In the genomic region with DNA sequence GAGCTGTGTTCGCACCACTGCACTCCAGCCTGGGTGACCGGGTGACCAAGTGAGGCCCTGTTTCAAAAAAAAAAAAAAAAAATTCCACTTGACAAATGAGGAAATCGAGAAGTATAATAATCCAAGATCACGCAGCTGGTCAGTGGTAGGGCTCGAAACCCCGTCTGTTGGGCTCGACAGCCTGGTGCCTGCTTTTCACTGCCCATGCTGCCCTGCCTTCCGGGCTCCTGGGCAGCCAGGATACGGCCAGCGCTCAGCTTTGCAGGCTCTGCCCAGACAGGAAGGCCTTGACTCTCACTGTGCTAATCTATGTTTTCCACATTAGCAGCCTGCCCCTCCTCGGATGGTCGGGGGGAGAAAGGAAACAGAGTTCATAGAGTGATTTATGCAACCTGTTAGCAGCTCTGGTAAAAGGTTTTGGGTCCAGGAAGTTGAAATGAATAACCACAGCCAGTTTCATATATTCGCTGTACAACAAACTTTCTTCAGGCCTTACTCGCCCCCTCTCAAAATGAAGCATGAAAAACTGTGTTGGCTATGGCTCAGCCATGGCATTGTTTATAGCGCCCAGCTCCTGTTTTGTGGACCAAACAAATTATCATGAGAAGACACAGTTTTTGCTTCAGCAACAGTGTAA, we compare ENCODE assay signal across 8 cellular contexts.
A peak's percentile ranks its signal among the peaks of the same experiment; 100 is the strongest.
DNase-seq lines count a peak whose midpoint lies in the region; ATAC-seq and TF ChIP-seq lines count a peak whose summit lies in the region.

No MANE protein-coding gene starts in this region.

- peaks cover 19% of the 10 kb centered on the region; the same call in 1 of the 2 replicates for H3K79me2 ChIP-seq in DOHH2 (ENCODE audit: control insufficient read depth, low read length)

- H3K4me1 Mint-ChIP-seq in T-cell (peaks cover 34 to 46% (median 37%) of the 10 kb centered on the region in 3 donors), endodermal cell (peaks cover 9% of the 10 kb centered on the region)

- peak; percentile 65 for ATAC-seq in GM21576 (IDR thresholded peaks at IDR 0.05; ENCODE audit: unreplicated experiment)
- peak; percentile 48 to 76 (median 62) for ATAC-seq in T-cell (replicated peaks in 1 of 4)
- no peak for ATAC-seq in GM19467 (IDR thresholded peaks at IDR 0.05; ENCODE audit: unreplicated experiment)

- H3K36me3 ChIP-seq in DOHH2 (ENCODE audit: control insufficient read depth, low read length) (no peaks in the 10 kb centered on the region), endodermal cell (ENCODE audit: control insufficient read depth, insufficient read depth, low read length) (no peaks in the 10 kb centered on the region), MG63 (no peaks in the 10 kb centered on the region)

- peaks cover 19% of the 10 kb centered on the region for H3F3A ChIP-seq in DOHH2 (ENCODE audit: control insufficient read depth, insufficient read depth)

- H3K9me3 Mint-ChIP-seq in T-cell (no peaks in the 10 kb centered on the region), endodermal cell (no peaks in the 10 kb centered on the region)

- peak in 6 of 34 experiments; percentile 4 to 22 (median 12) for DNase-seq in T-cell
- peak; percentile 93 to 98 for DNase-seq in lung microvascular endothelial cell (ENCODE audit: low read depth in 2 of 2)
- DNase-seq in endodermal cell: no peak
- DNase-seq in stimulated activated CD4-positive, alpha-beta T cell treated with anti-CD3 and anti-CD28 coated beads, Interleukin-12 subunit alpha, Interleukin-12 subunit beta, amount 100 ng/mL, for 4 hours: no peak
- DNase-seq in MG63: no peak

- no peaks in the 10 kb centered on the region for H3K9me2 ChIP-seq in DOHH2 (replicated peaks; ENCODE audit: control insufficient read depth, low read length)

- POLR2A ChIA-PET in T-cell (lab: Charles Lee): no interaction called here

- H3K36me3 Mint-ChIP-seq in T-cell (no peaks in the 10 kb centered on the region), endodermal cell (ENCODE audit: low read depth) (peaks cover 7% of the 10 kb centered on the region)

- H3K27me3 Mint-ChIP-seq in T-cell (no peaks in the 10 kb centered on the region), endodermal cell (ENCODE audit: insufficient read depth) (no peaks in the 10 kb centered on the region)

- CTCF ChIA-PET in T-cell (lab: Charles Lee): interaction anchor here in 1 of 2 donors (0.7 kb wide), 1 partner anchor 536 kb away, joined by 3 read pairs; no protein-coding TSS in a partner anchor

- peak overlapping the region; percentile 65 to 86 for H3K27ac Mint-ChIP-seq in T-cell
- no peak overlapping the region for H3K27ac Mint-ChIP-seq in endodermal cell

- H3K4me3 Mint-ChIP-seq in T-cell (no peak overlapping the region), endodermal cell (no peak overlapping the region)

- H3K27me3 ChIP-seq in DOHH2 (ENCODE audit: control insufficient read depth, low read length) (no peaks in the 10 kb centered on the region), endodermal cell (ENCODE audit: control insufficient read depth, insufficient read depth, low read length, poor library complexity, severe bottlenecking) (no peaks in the 10 kb centered on the region), MG63 (no peaks in the 10 kb centered on the region)

- H3K9ac ChIP-seq in endodermal cell (ENCODE audit: extremely low read depth, low read length, poor library complexity, severe bottlenecking): no peak overlapping the region

- no peaks in the 10 kb centered on the region for H3K9me3 ChIP-seq in DOHH2 (ENCODE audit: control insufficient read depth, insufficient read depth, low read length)
- no peaks in the 10 kb centered on the region for H3K9me3 ChIP-seq in endodermal cell (ENCODE audit: control insufficient read depth, low read length)
- no peaks in the 10 kb centered on the region for H3K9me3 ChIP-seq in MG63

- TF ChIP-seq CTCF in DOHH2 (IDR thresholded peaks at IDR 0.05; ENCODE audit: low read depth, low read length, poor library complexity, severe bottlenecking) (no peak), endodermal cell (conservative IDR thresholded peaks at IDR 0.05) (no peak)

- peak overlapping the region; percentile 39 for H3K4me2 ChIP-seq in DOHH2 (ENCODE audit: low read length)

- peak overlapping the region; percentile 21; the same call in 1 of the 2 replicates for H3K27ac ChIP-seq in DOHH2 (ENCODE audit: low read depth, low read length)
- H3K27ac ChIP-seq in endodermal cell (ENCODE audit: low read depth, low read length): no peak overlapping the region

- H3K4me3 ChIP-seq in DOHH2 (ENCODE audit: low read length): 0 out of 2 replicates have a peak overlapping the region, but pooled peaks have one; percentile 11
- no peak overlapping the region for H3K4me3 ChIP-seq in endodermal cell (ENCODE audit: low read length)
- no peak overlapping the region for H3K4me3 ChIP-seq in MG63

- WGBS in endodermal cell (ENCODE audit: insufficient coverage in 1 of 2, insufficient read length in 1 of 2), 2 experiments: 95 to 98% methylated on average over 11 to 15 of the region's 15 CpGs

- H3K4me1 ChIP-seq in DOHH2 (ENCODE audit: control insufficient read depth, low read length) (peaks cover 67% of the 10 kb centered on the region), endodermal cell (ENCODE audit: control insufficient read depth, insufficient read depth, low read length) (no peaks in the 10 kb centered on the region)

- no peaks in the 10 kb centered on the region for H4K20me1 ChIP-seq in DOHH2 (ENCODE audit: control insufficient read depth, insufficient read depth, low read depth, low read length)

Comparison
In these comparisons a context has a peak if more than half of its experiments do, and no peak if none do; other contexts are left out.
1. DNase-seq: peak in lung microvascular endothelial cell (2 of 2); none in endodermal cell (single experiment), stimulated activated CD4-positive, alpha-beta T cell treated with anti-CD3 and anti-CD28 coated beads, Interleukin-12 subunit alpha, Interleukin-12 subunit beta, amount 100 ng/mL, for 4 hours (single experiment) and MG63 (single experiment).